ENCODE assay signal across 8 cellular contexts in the genomic region with DNA sequence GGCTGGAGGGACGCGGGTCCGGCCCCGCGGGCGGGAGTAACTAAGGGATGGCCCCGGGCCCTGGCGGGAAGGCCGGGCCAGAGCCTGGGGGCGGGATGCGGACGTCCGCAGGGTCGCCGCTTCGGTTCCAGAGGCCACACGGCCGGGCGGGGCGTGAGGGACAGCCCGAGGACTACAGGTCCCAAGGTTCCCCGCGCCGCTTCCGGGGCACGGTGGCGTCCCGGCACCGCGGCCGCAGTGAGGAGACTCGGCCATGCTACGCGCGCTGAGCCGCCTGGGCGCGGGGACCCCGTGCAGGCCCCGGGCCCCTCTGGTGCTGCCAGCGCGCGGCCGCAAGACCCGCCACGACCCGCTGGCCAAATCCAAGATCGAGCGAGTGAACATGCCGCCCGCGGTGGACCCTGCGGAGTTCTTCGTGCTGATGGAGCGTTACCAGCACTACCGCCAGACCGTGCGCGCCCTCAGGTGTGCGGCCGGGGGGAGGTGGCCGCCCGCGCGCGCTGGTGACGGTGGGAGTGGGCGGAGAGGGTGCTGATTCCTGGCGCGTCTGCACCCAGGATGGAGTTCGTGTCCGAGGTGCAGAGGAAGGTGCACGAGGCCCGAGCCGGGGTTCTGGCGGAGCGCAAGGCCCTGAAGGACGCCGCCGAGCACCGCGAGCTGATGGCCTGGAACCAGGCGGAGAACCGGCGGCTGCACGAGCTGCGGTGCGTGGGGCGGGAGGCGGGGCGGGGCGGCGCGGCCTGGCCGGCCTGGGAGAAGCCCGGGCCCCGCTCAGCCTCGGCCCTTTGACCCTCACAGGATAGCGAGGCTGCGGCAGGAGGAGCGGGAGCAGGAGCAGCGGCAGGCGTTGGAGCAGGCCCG. TPM values are rescaled to one million over a fixed set of nuclear protein-coding genes. Genes with fewer than 3 reads are reported as not detected.
DNase-seq lines count a peak whose midpoint lies in the region; ATAC-seq and TF ChIP-seq lines count a peak whose summit lies in the region.

MRPS26 (plus strand) TSS at position 237 of the 861 bp plus-strand sequence; CDS start at position 254, 17 bp downstream.

- H3K4me3 ChIP-seq in SK-N-MC = peak within 1 kb of the TSS; percentile 99

- H3K27ac ChIP-seq in SK-N-MC (no peak within 1 kb of the TSS), temporal lobe (ENCODE audit: low read depth, low read length) (peak within 1 kb of the TSS; percentile 79)

- ATAC-seq in GM21786 (IDR thresholded peaks at IDR 0.05; ENCODE audit: unreplicated experiment) (peak; percentile 87), omental fat pad (ENCODE audit: low FRiP score) (peak; percentile 88)

- DNase-seq in ELF-1 (ENCODE audit: low read depth, low spot score) = peak; percentile 90
- DNase-seq in Kasumi-1 (lab: John Stamatoyannopoulos, UW) = peak; percentile 67
- DNase-seq in SK-N-MC (ENCODE audit: low read depth, low spot score) = no peak
- peak; percentile 84 for DNase-seq in activated naive CD4-positive, alpha-beta T cell treated with anti-CD3 and anti-CD28 coated beads, Interleukin-2, amount 50 U/mL, for 16 hours
- no peak for DNase-seq in glomerular endothelial cell (ENCODE audit: extremely low read depth, low read depth, low spot score)
- peak; percentile 51 for DNase-seq in omental fat pad (ENCODE audit: low spot score)

- H3K36me3 ChIP-seq in SK-N-MC (ENCODE audit: insufficient read depth, low read length) = peaks cover 20% of the 10 kb centered on the region

- no peak for TF ChIP-seq CTCF in omental fat pad (IDR thresholded peaks at IDR 0.05)

- H3K9ac ChIP-seq in SK-N-MC (ENCODE audit: insufficient read length) = peak within 1 kb of the TSS; percentile 87

- H3K9me3 ChIP-seq in SK-N-MC (ENCODE audit: low read depth, low read length) = no peaks in the 10 kb centered on the region

RNA-seq across cellular contexts. Expression of gene MRPS26, which starts in this region (rescaled TPM):
- total RNA-seq in glomerular endothelial cell = 30.8 and 37.9 TPM in 2 replicates
- 10 to 100 TPM; 35.5 to 43.2 (median 37.7) TPM for total RNA-seq in omental fat pad
- 24.3 TPM for total RNA-seq in temporal lobe

Comparison
In these comparisons a context has a peak if more than half of its experiments do, and no peak if none do; other contexts are left out.
1. DNase-seq: peak in ELF-1 (single experiment), Kasumi-1 (2 of 2), activated naive CD4-positive, alpha-beta T cell treated with anti-CD3 and anti-CD28 coated beads, Interleukin-2, amount 50 U/mL, for 16 hours (single experiment) and omental fat pad (single experiment); none in SK-N-MC (single experiment) and glomerular endothelial cell (single experiment).